In the genomic region with DNA sequence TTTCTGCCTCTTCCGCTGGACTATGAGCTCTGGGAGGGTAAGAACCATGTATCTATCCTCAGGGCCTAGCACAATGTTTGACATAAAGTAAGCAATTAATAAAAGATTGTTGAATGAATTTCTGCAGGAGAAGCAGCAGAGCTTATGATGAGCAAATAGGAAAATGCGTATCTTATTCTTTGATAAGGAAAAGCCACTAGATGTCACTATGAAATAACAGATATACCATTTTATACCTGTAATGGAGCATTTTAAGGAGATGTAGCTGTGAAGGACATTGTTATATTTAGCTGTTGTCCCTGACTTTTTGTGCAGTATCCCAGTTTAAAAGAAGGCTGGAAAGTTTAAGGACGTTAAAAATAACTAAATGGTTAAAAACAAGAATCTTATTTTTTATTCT, we compare ENCODE assay signal across 2 cellular contexts.
TF ChIP-seq lines count a peak whose summit lies in the region.

No MANE protein-coding gene starts in this region.

TF ChIP-seq in IMR-90, 13 proteins besides CTCF, POLR2A, EP300 and RAD21 (continued from another document):
- TF ChIP-seq, protein P1, sequence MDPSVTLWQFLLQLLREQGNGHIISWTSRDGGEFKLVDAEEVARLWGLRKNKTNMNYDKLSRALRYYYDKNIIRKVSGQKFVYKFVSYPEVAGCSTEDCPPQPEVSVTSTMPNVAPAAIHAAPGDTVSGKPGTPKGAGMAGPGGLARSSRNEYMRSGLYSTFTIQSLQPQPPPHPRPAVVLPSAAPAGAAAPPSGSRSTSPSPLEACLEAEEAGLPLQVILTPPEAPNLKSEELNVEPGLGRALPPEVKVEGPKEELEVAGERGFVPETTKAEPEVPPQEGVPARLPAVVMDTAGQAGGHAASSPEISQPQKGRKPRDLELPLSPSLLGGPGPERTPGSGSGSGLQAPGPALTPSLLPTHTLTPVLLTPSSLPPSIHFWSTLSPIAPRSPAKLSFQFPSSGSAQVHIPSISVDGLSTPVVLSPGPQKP (IDR thresholded peaks at IDR 0.05; ENCODE audit: borderline replicate concordance, low read depth, low read length) = no peak
- TF ChIP-seq RFX5 (IDR thresholded peaks at IDR 0.05; ENCODE audit: low read depth, low read length) (no peak), BHLHE40 (IDR thresholded peaks at IDR 0.05; ENCODE audit: low read depth, low read length) (no peak), FOS (IDR thresholded peaks at IDR 0.05; ENCODE audit: low read depth, low read length) (no peak), MXI1 (IDR thresholded peaks at IDR 0.05; ENCODE audit: borderline replicate concordance, low read depth, low read length) (no peak), CHD1 (IDR thresholded peaks at IDR 0.05; ENCODE audit: low read depth, low read length) (no peak), MAZ (IDR thresholded peaks at IDR 0.05; ENCODE audit: borderline replicate concordance, low read depth, low read length) (no peak)
- TF ChIP-seq, protein P2, sequence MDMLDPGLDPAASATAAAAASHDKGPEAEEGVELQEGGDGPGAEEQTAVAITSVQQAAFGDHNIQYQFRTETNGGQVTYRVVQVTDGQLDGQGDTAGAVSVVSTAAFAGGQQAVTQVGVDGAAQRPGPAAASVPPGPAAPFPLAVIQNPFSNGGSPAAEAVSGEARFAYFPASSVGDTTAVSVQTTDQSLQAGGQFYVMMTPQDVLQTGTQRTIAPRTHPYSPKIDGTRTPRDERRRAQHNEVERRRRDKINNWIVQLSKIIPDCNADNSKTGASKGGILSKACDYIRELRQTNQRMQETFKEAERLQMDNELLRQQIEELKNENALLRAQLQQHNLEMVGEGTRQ (IDR thresholded peaks at IDR 0.05; ENCODE audit: low read depth, low read length) = no peak

TF ChIP-seq in SK-N-SH, 30 proteins besides CTCF, POLR2A, EP300 and RAD21 (continued from another document):
- TF ChIP-seq, protein P3, sequence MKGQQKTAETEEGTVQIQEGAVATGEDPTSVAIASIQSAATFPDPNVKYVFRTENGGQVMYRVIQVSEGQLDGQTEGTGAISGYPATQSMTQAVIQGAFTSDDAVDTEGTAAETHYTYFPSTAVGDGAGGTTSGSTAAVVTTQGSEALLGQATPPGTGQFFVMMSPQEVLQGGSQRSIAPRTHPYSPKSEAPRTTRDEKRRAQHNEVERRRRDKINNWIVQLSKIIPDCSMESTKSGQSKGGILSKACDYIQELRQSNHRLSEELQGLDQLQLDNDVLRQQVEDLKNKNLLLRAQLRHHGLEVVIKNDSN (IDR thresholded peaks at IDR 0.05; ENCODE audit: borderline replicate concordance, low read depth) = no peak
